In genomic region chr19:1884291-1884718, GRCh38 we compare ENCODE assay signal across 1 cellular context.
TF ChIP-seq lines count a peak whose summit lies in the region.

No MANE protein-coding gene starts in this region.

TF ChIP-seq in SK-N-SH, 30 proteins besides CTCF, POLR2A, EP300 and RAD21 (continued from another document):
- TF ChIP-seq EZH2phosphoT487 (IDR thresholded peaks at IDR 0.05; ENCODE audit: borderline replicate concordance, low read depth) (no peak), JUND (IDR thresholded peaks at IDR 0.05) (no peak), YY1 (IDR thresholded peaks at IDR 0.05; ENCODE audit: low read depth) (no peak), CHD2 (IDR thresholded peaks at IDR 0.05; ENCODE audit: low read length, partially characterized antibody) (no peak), MXI1 (IDR thresholded peaks at IDR 0.05; ENCODE audit: low read depth, low read length) (no peak), NRF1 (IDR thresholded peaks at IDR 0.05; ENCODE audit: low read depth, low read length) (no peak), FOXM1 (IDR thresholded peaks at IDR 0.05; ENCODE audit: low read depth) (no peak), ELF1 (IDR thresholded peaks at IDR 0.05) (no peak), TAF1 (IDR thresholded peaks at IDR 0.05; ENCODE audit: borderline replicate concordance, low read depth, low read length) (no peak), SMC3 (IDR thresholded peaks at IDR 0.05; ENCODE audit: low read depth, low read length) (no peak), MEF2A (IDR thresholded peaks at IDR 0.05; ENCODE audit: borderline replicate concordance, low read depth) (no peak), GABPA (IDR thresholded peaks at IDR 0.05; ENCODE audit: low read depth) (no peak)
- TF ChIP-seq, protein P1, sequence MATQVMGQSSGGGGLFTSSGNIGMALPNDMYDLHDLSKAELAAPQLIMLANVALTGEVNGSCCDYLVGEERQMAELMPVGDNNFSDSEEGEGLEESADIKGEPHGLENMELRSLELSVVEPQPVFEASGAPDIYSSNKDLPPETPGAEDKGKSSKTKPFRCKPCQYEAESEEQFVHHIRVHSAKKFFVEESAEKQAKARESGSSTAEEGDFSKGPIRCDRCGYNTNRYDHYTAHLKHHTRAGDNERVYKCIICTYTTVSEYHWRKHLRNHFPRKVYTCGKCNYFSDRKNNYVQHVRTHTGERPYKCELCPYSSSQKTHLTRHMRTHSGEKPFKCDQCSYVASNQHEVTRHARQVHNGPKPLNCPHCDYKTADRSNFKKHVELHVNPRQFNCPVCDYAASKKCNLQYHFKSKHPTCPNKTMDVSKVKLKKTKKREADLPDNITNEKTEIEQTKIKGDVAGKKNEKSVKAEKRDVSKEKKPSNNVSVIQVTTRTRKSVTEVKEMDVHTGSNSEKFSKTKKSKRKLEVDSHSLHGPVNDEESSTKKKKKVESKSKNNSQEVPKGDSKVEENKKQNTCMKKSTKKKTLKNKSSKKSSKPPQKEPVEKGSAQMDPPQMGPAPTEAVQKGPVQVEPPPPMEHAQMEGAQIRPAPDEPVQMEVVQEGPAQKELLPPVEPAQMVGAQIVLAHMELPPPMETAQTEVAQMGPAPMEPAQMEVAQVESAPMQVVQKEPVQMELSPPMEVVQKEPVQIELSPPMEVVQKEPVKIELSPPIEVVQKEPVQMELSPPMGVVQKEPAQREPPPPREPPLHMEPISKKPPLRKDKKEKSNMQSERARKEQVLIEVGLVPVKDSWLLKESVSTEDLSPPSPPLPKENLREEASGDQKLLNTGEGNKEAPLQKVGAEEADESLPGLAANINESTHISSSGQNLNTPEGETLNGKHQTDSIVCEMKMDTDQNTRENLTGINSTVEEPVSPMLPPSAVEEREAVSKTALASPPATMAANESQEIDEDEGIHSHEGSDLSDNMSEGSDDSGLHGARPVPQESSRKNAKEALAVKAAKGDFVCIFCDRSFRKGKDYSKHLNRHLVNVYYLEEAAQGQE (IDR thresholded peaks at IDR 0.05; ENCODE audit: low read depth, low read length): no peak
- TF ChIP-seq, protein P2, sequence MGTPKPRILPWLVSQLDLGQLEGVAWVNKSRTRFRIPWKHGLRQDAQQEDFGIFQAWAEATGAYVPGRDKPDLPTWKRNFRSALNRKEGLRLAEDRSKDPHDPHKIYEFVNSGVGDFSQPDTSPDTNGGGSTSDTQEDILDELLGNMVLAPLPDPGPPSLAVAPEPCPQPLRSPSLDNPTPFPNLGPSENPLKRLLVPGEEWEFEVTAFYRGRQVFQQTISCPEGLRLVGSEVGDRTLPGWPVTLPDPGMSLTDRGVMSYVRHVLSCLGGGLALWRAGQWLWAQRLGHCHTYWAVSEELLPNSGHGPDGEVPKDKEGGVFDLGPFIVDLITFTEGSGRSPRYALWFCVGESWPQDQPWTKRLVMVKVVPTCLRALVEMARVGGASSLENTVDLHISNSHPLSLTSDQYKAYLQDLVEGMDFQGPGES (IDR thresholded peaks at IDR 0.05; ENCODE audit: low read depth, low read length): no peak
- TF ChIP-seq, protein P3, sequence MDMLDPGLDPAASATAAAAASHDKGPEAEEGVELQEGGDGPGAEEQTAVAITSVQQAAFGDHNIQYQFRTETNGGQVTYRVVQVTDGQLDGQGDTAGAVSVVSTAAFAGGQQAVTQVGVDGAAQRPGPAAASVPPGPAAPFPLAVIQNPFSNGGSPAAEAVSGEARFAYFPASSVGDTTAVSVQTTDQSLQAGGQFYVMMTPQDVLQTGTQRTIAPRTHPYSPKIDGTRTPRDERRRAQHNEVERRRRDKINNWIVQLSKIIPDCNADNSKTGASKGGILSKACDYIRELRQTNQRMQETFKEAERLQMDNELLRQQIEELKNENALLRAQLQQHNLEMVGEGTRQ (IDR thresholded peaks at IDR 0.05; ENCODE audit: borderline replicate concordance, low read depth, low read length): no peak
